Comparison of ENCODE assay signal across 8 cellular contexts in the genomic region with DNA sequence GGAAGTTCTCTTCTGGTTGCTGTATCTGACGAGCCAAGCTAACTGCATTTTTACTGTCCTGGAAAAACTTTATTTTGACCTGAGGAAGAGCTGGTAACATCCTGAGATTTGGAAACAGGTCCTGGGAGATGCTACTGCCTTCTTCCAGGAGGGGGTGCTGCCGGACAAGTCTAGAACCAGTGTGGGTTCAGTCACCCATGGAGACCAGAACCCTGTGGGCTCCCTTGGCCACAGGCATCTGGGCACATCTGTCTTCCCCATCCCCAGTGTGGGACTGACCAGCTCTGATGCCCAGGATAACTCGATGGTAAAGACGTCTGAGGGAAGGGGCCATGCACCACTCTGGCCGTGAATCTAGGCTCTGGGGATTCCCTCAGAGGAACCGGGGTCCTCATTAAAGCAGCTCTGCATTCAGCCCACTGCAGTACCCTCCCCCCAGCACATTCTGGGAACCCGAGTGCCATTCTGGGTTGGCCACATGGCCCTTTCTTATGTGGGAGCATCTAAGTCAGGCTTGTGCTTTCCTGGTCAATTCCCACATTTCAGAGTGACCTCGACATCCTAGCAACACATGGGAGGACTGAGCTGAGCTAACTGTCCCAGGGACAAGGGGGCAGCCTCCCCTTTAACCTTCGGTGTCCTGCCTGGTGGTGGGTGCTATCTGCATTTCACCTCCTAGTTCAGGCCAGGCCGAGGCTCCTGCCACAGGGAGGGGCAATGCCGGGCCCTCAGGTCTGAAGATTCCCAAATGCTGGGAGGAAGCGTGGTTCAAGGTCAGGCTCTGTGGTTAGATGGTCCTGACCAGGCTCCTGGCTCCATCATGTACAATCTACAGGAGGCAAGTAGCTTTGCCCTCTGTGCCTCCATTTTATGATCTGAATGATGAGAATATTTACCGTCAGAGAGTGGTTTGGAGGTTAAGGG. TPM values are rescaled to one million over a fixed set of nuclear protein-coding genes. Genes with fewer than 3 reads are reported as not detected.
DNase-seq lines count a peak whose midpoint lies in the region; ATAC-seq, FAIRE-seq and TF ChIP-seq lines count a peak whose summit lies in the region.

No MANE protein-coding gene starts in this region.

- 43% methylated on average over 12 of the region's 13 CpGs for WGBS in K562 (ENCODE audit: insufficient coverage, low coverage, missing lambda C conversion rate)
- WGBS in hepatocyte (ENCODE audit: low lambda C conversion rate, missing lambda C conversion rate), result 73% methylated on average over 13 of the region's 13 CpGs
- WGBS in sigmoid colon, 2 donors, result 28 to 54% methylated on average over 13 of the region's 13 CpGs

- TF ChIP-seq POLR2A in K562 (conservative IDR thresholded peaks at IDR 0.05) (no peak), sigmoid colon (IDR thresholded peaks at IDR 0.05) (no peak)

- H3K27me3 Mint-ChIP-seq in Caco-2 (ENCODE audit: insufficient read depth, unreplicated experiment), result no peaks in the 10 kb centered on the region
- H3K27me3 Mint-ChIP-seq in HFFc6 (ENCODE audit: insufficient read depth), result peaks cover 5% of the 10 kb centered on the region; the same call in 1 of the 2 replicates

- no peaks in the 10 kb centered on the region for H3K79me2 ChIP-seq in K562 (ENCODE audit: control insufficient read depth, insufficient read depth, low read length)
- H3K79me2 ChIP-seq in hepatocyte, result no peaks in the 10 kb centered on the region

- ATAC-seq in K562 (peak; percentile 82), GM21526 (IDR thresholded peaks at IDR 0.05; ENCODE audit: low FRiP score, unreplicated experiment) (no peak), HG03521 (IDR thresholded peaks at IDR 0.05; ENCODE audit: unreplicated experiment) (no peak)

- H3K9me3 ChIP-seq in Caco-2, result no peaks in the 10 kb centered on the region
- no peaks in the 10 kb centered on the region for H3K9me3 ChIP-seq in K562 (replicated peaks; ENCODE audit: control insufficient read depth, insufficient read depth, low read depth, low read length)
- H3K9me3 ChIP-seq in hepatocyte (ENCODE audit: low read depth), result no peaks in the 10 kb centered on the region
- no peaks in the 10 kb centered on the region for H3K9me3 ChIP-seq in sigmoid colon

- H3K9ac ChIP-seq in K562 (ENCODE audit: insufficient read depth in 1 of 2, low read depth in 2 of 2, low read length in 2 of 2), result no peak overlapping the region

- H3K36me3 Mint-ChIP-seq in Caco-2 (ENCODE audit: insufficient read depth, unreplicated experiment) (no peaks in the 10 kb centered on the region), HFFc6 (ENCODE audit: low read depth) (no peaks in the 10 kb centered on the region)

- H3K9me2 ChIP-seq in hepatocyte (replicated peaks; ENCODE audit: insufficient read depth), result no peaks in the 10 kb centered on the region

- TF ChIP-seq RAD21 in K562 (CRISPR knock-in tag; conservative IDR thresholded peaks at IDR 0.05 in 1 of 2, IDR thresholded peaks at IDR 0.05 in 1 of 2), result peak; percentile 87 to 90

- H3K4me3 Mint-ChIP-seq in Caco-2 (ENCODE audit: unreplicated experiment) (no peak overlapping the region), HFFc6 (no peak overlapping the region)

- POLR2A ChIA-PET in Caco-2 (lab: Charles Lee), result interaction anchor here (0.9 kb wide), 1 partner anchor 46 kb away, joined by 3 read pairs; a partner anchor contains a TSS
- POLR2A ChIA-PET in K562 (lab: Yijun Ruan, JAX), result interaction anchor here (0.5 to 1.4 kb wide), 9 partner anchors 10 to 693 kb away, joined by 3 to 4 read pairs (median 3); no protein-coding TSS in a partner anchor

- H2AFZ ChIP-seq in K562 (ENCODE audit: low read depth, low read length) (no peak overlapping the region), hepatocyte (no peak overlapping the region)

- H3K4me3 ChIP-seq in Caco-2 (ENCODE audit: low read depth, low read length), result no peak overlapping the region
- no peak overlapping the region for H3K4me3 ChIP-seq in K562
- H3K4me3 ChIP-seq in hepatocyte, result no peak overlapping the region
- H3K4me3 ChIP-seq in sigmoid colon, result no peak overlapping the region

- BruUV-seq in Caco-2 (replicated peaks; lab: Mats Ljungman, UMichigan), result no TSS peak
- BruUV-seq in K562 (replicated peaks; lab: Mats Ljungman, UMichigan), result no TSS peak

- H3K4me2 ChIP-seq in K562 (ENCODE audit: insufficient read depth, low read length), result no peak overlapping the region
- no peak overlapping the region for H3K4me2 ChIP-seq in hepatocyte

- H3K27ac Mint-ChIP-seq in Caco-2 (ENCODE audit: unreplicated experiment) (no peak overlapping the region), HFFc6 (no peak overlapping the region)

- CTCF ChIA-PET in Caco-2 (lab: Charles Lee) (interaction anchor here (0.6 to 2.0 kb wide), 19 partner anchors 13 to 368 kb away, joined by 3 to 18 read pairs (median 5); a partner anchor contains a TSS), K562 (lab: Yijun Ruan, JAX; ENCODE audit: low intra/inter-chr PET ratio) (interaction anchor here (0.6 to 2.2 kb wide), 9 partner anchors 144 to 1195 kb away, joined by 3 to 31 read pairs (median 4); no protein-coding TSS in a partner anchor)

- H3K4me1 ChIP-seq in Caco-2, result peaks cover 8% of the 10 kb centered on the region
- peaks cover 0 to 10% of the 10 kb centered on the region in 2 experiments; a peak in 3 of 5 replicates for H3K4me1 ChIP-seq in K562 (replicated peaks in 1 of 2; ENCODE audit: control insufficient read depth in 2 of 2, insufficient read depth in 2 of 2, low read length in 2 of 2)
- peaks cover 7% of the 10 kb centered on the region for H3K4me1 ChIP-seq in hepatocyte (ENCODE audit: insufficient read depth)
- H3K4me1 ChIP-seq in sigmoid colon, result peaks cover 0 to 27% (median 24%) of the 10 kb centered on the region in 4 donors

- H3K27me3 ChIP-seq in Caco-2 (replicated peaks; ENCODE audit: control insufficient read depth, insufficient read depth, low read length), result no peaks in the 10 kb centered on the region
- H3K27me3 ChIP-seq in K562 (ENCODE audit: control insufficient read depth in 2 of 2, insufficient read depth in 2 of 2, low read length in 2 of 2), result no peaks in the 10 kb centered on the region
- H3K27me3 ChIP-seq in hepatocyte, result no peaks in the 10 kb centered on the region
- no peaks in the 10 kb centered on the region for H3K27me3 ChIP-seq in sigmoid colon

- no peaks in the 10 kb centered on the region for H3K9me1 ChIP-seq in K562 (ENCODE audit: control insufficient read depth, insufficient read depth, low read length)

- in situ Hi-C loops in K562 (cut with MboI), result loop anchor here (10.0 kb wide), 1 partner anchor 372 kb away; no protein-coding TSS in a partner anchor

- intact Hi-C loops in Caco-2 (cut with micrococcal nuclease; ENCODE audit: unreplicated experiment) (loop anchor here (1.0 to 2.0 kb wide), 4 partner anchors 46 to 255 kb away; a partner anchor contains a TSS), K562 (cut with micrococcal nuclease) (loop anchor here (2.0 to 5.0 kb wide), 3 partner anchors 134 to 369 kb away; a partner anchor contains a TSS), sigmoid colon (cut with DNase I) (loop anchor here (2.0 to 5.0 kb wide), 2 partner anchors 46 to 144 kb away; a partner anchor contains a TSS)

- H4K20me1 ChIP-seq in K562 (replicated peaks; ENCODE audit: control insufficient read depth, insufficient read depth, low read length) (no peaks in the 10 kb centered on the region), hepatocyte (ENCODE audit: insufficient read depth, poor library complexity, severe bottlenecking) (no peaks in the 10 kb centered on the region)

- H3K9me3 Mint-ChIP-seq in Caco-2 (ENCODE audit: unreplicated experiment) (no peaks in the 10 kb centered on the region), HFFc6 (no peaks in the 10 kb centered on the region)

- TF ChIP-seq EP300 in K562 (IDR thresholded peaks at IDR 0.05; ENCODE audit: low read length) (no peak), sigmoid colon (IDR thresholded peaks at IDR 0.05) (no peak)

- H3K4me1 Mint-ChIP-seq in Caco-2 (ENCODE audit: low read depth, unreplicated experiment) (peaks cover 4% of the 10 kb centered on the region), HFFc6 (ENCODE audit: low read depth) (peaks cover 8% of the 10 kb centered on the region)

- H3K36me3 ChIP-seq in Caco-2 (ENCODE audit: control insufficient read depth, insufficient read depth, low read length) (no peaks in the 10 kb centered on the region), K562 (ENCODE audit: control insufficient read depth, insufficient read depth, low read length) (no peaks in the 10 kb centered on the region), hepatocyte (replicated peaks; ENCODE audit: insufficient read depth, low read depth) (no peaks in the 10 kb centered on the region), sigmoid colon (no peaks in the 10 kb centered on the region)

- H3K27ac ChIP-seq in K562 (ENCODE audit: extremely low read depth, low read depth, low read length) (no peak overlapping the region), hepatocyte (peak overlapping the region; percentile 16), sigmoid colon (peak overlapping the region; percentile 58 to 72 (median 70))

- DNase-seq in Caco-2, result peak; percentile 80 to 87
- DNase-seq in HFFc6, result peak; percentile 52
- DNase-seq in SK-N-DZ (ENCODE audit: low spot score), result peak; percentile 41
- peak; percentile 77 to 83 (median 80) for DNase-seq in K562 (ENCODE audit: extremely low read depth in 1 of 4, low spot score in 3 of 4)
- peak; percentile 77 for DNase-seq in hepatocyte (ENCODE audit: low spot score)
- DNase-seq in sigmoid colon, result peak; percentile 83

- FAIRE-seq in K562 (lab: Jason Lieb, UNC), result peak; percentile 97

- peak; percentile 91 to 94 for TF ChIP-seq CTCF in Caco-2 (IDR thresholded peaks at IDR 0.05; ENCODE audit: insufficient read depth in 1 of 2, low read depth in 1 of 2, low read length in 1 of 2, severe bottlenecking in 1 of 2, unreplicated experiment in 1 of 2)
- TF ChIP-seq CTCF in HFFc6 (IDR thresholded peaks at IDR 0.05), result peak; percentile 84
- peak; percentile 83 to 94 (median 93) for TF ChIP-seq CTCF in K562 (IDR thresholded peaks at IDR 0.05 in 2 of 3, conservative IDR thresholded peaks at IDR 0.05 in 1 of 3; ENCODE audit: insufficient read depth in 2 of 3, low read depth in 1 of 3, low read length in 3 of 3)
- TF ChIP-seq CTCF in hepatocyte (IDR thresholded peaks at IDR 0.05; ENCODE audit: poor library complexity), result peak; percentile 64
- TF ChIP-seq CTCF in sigmoid colon (IDR thresholded peaks at IDR 0.05), result peak in 3 of 4 experiments; percentile 57 to 74 (median 66)

RNA-seq across cellular contexts. Expression of a gene that starts 6.4 kb away (rescaled TPM):
- total RNA-seq in Caco-2 (2022) (0.34 and 0.53 TPM in 2 replicates), K562 (2014; rRNA removed) (0.94 and 1.2 TPM in 2 replicates), K562 (2014; rRNA removed; fragmentation: Illumina TruSeq; extraction: Trizol) (not detected in 2 replicates), K562 (2015; rRNA removed; fragmentation: Illumina TruSeq; extraction: Trizol) (0.22 and 0.34 TPM in 2 replicates), K562 (2021) (0.33 and 2.2 TPM in 2 replicates), hepatocyte (1.7 and 2.3 TPM in 2 replicates), sigmoid colon (10 to 100 TPM in 3 of 4 donors, 1 to 10 TPM in 1; 8.6 to 26.1 (median 21.9) TPM)
- total RNA-seq in HFFc6 (2021; fragmentation: NEBNext Ultra II Directional; extraction: Animal tissue kit (Norgen Biotek cat#: 25700)), result 1 to 10 TPM; 1.0 to 1.9 (median 1.6) TPM
- 5.7 and 5.9 TPM in 2 replicates for polyA plus RNA-seq in SK-N-DZ (2014; cell fraction: cytosol; rRNA removed)
- polyA plus RNA-seq in SK-N-DZ (2014; cell fraction: nucleus; rRNA removed), result 17.9 and 19.9 TPM in 2 replicates
- total RNA-seq in K562 (2011; cell fraction: chromatin; rRNA removed; ENCODE audit: low replicate concordance), result 0.25 and 0.76 TPM in 2 replicates
- 0.79 and 1.0 TPM in 2 replicates for total RNA-seq in K562 (2011; cell fraction: nucleolus; rRNA removed)
- total RNA-seq in K562 (2011; cell fraction: nucleoplasm; rRNA removed), result 0.29 and 1.3 TPM in 2 replicates
- polyA plus RNA-seq in K562 (2011; rRNA removed) (0.15 and 0.37 TPM in 2 replicates), K562 (2014; fragmentation: Illumina TruSeq; extraction: Trizol) (0.13 and 0.26 TPM in 2 replicates), K562 (2014; fragmentation: Nextera tagmentation; extraction: Ambion mirVana) (not detected), K562 (2014; rRNA removed) (0.74 and 0.76 TPM in 2 replicates), hepatocyte (3.4 and 4.1 TPM in 2 replicates), sigmoid colon (1 to 10 TPM in 2 of 3 donors, under 1 TPM in 1; 0.46 to 5.0 (median 1.8) TPM)
- 0.43 and 0.48 TPM in 2 replicates for polyA plus RNA-seq in K562 (2011; cell fraction: cytosol; rRNA removed)
- 1.4 and 2.2 TPM in 2 replicates for polyA plus RNA-seq in K562 (2011; cell fraction: nucleus; rRNA removed)
- 0.56 and 1.4 TPM in 2 replicates for polyA plus RNA-seq in K562 (2012)
- polyA minus RNA-seq in K562 (2011; rRNA and poly(A)+ RNA removed), result not detected in 2 replicates
- not detected in 2 replicates for polyA minus RNA-seq in K562 (2011; cell fraction: cytosol; rRNA and poly(A)+ RNA removed)
- polyA minus RNA-seq in K562 (2011; cell fraction: nucleus; rRNA and poly(A)+ RNA removed), result 0.54 and 0.56 TPM in 2 replicates

RNA-seq across cellular contexts. Expression of a gene that starts 6.5 kb away (rescaled TPM):
- 7.3 and 8.9 TPM in 2 replicates for total RNA-seq in Caco-2 (2022)
- 10 to 100 TPM in 1 of 6 experiments, 1 to 10 TPM in 5; 7.4 to 10.8 (median 8.9) TPM for total RNA-seq in HFFc6 (2021; fragmentation: NEBNext Ultra II Directional; extraction: Animal tissue kit (Norgen Biotek cat#: 25700))
- polyA plus RNA-seq in SK-N-DZ (2014; cell fraction: cytosol; rRNA removed), result 29.0 and 31.4 TPM in 2 replicates
- 51.5 and 82.6 TPM in 2 replicates for polyA plus RNA-seq in SK-N-DZ (2014; cell fraction: nucleus; rRNA removed)
- total RNA-seq in K562 (2011; cell fraction: chromatin; rRNA removed; ENCODE audit: low replicate concordance), result 9.2 and 22.5 TPM in 2 replicates
- 20.0 and 29.5 TPM in 2 replicates for total RNA-seq in K562 (2011; cell fraction: nucleolus; rRNA removed)
- total RNA-seq in K562 (2011; cell fraction: nucleoplasm; rRNA removed), result 11.5 and 14.6 TPM in 2 replicates
- 26.4 and 26.9 TPM in 2 replicates for total RNA-seq in K562 (2014; rRNA removed)
- 5.2 and 6.9 TPM in 2 replicates for total RNA-seq in K562 (2014; rRNA removed; fragmentation: Illumina TruSeq; extraction: Trizol)
- total RNA-seq in K562 (2015; rRNA removed; fragmentation: Illumina TruSeq; extraction: Trizol), result 10.0 and 10.4 TPM in 2 replicates
- total RNA-seq in K562 (2021), result 21.2 and 21.4 TPM in 2 replicates
- 8.3 and 10.0 TPM in 2 replicates for polyA plus RNA-seq in K562 (2011; rRNA removed)
- 10.7 and 27.8 TPM in 2 replicates for polyA plus RNA-seq in K562 (2011; cell fraction: cytosol; rRNA removed)
- 31.0 and 66.3 TPM in 2 replicates for polyA plus RNA-seq in K562 (2011; cell fraction: nucleus; rRNA removed)
- 15.3 and 19.8 TPM in 2 replicates for polyA plus RNA-seq in K562 (2012)
- polyA plus RNA-seq in K562 (2014; fragmentation: Illumina TruSeq; extraction: Trizol), result 4.4 and 11.6 TPM in 2 replicates
- 1 to 10 TPM; 1.1 to 1.6 TPM for polyA plus RNA-seq in K562 (2014; fragmentation: Nextera tagmentation; extraction: Ambion mirVana)
- 25.2 and 27.2 TPM in 2 replicates for polyA plus RNA-seq in K562 (2014; rRNA removed)
- polyA minus RNA-seq in K562 (2011; rRNA and poly(A)+ RNA removed), result 2.5 and 3.0 TPM in 2 replicates
- polyA minus RNA-seq in K562 (2011; cell fraction: cytosol; rRNA and poly(A)+ RNA removed), result 5.2 and 8.1 TPM in 2 replicates
- 6.9 and 8.1 TPM in 2 replicates for polyA minus RNA-seq in K562 (2011; cell fraction: nucleus; rRNA and poly(A)+ RNA removed)
- total RNA-seq in hepatocyte, result 8.3 and 10.2 TPM in 2 replicates
- 13.1 and 16.0 TPM in 2 replicates for polyA plus RNA-seq in hepatocyte
- total RNA-seq in sigmoid colon, result 10 to 100 TPM; 21.0 to 27.0 (median 23.2) TPM
- 10 to 100 TPM in 1 of 3 donors, 1 to 10 TPM in 2; 6.9 to 16.2 (median 9.0) TPM for polyA plus RNA-seq in sigmoid colon

RNA-seq across cellular contexts. Expression of a gene that starts 12.2 kb away (rescaled TPM):
- 7.1 and 8.4 TPM in 2 replicates for total RNA-seq in Caco-2 (2022)
- 1 to 10 TPM in 1 of 6 experiments, under 1 TPM in 5; 0.55 to 1.1 (median 0.86) TPM for total RNA-seq in HFFc6 (2021; fragmentation: NEBNext Ultra II Directional; extraction: Animal tissue kit (Norgen Biotek cat#: 25700))
- 14.3 and 17.2 TPM in 2 replicates for polyA plus RNA-seq in SK-N-DZ (2014; cell fraction: cytosol; rRNA removed)
- 9.7 and 9.8 TPM in 2 replicates for polyA plus RNA-seq in SK-N-DZ (2014; cell fraction: nucleus; rRNA removed)
- 0.33 and 0.72 TPM in 2 replicates for total RNA-seq in K562 (2011; cell fraction: chromatin; rRNA removed; ENCODE audit: low replicate concordance)
- total RNA-seq in K562 (2011; cell fraction: nucleolus; rRNA removed), result 0.50 and 1.1 TPM in 2 replicates
- total RNA-seq in K562 (2011; cell fraction: nucleoplasm; rRNA removed), result 0.44 and 0.46 TPM in 2 replicates
- total RNA-seq in K562 (2014; rRNA removed), result 1.00 and 1.8 TPM in 2 replicates
- 0.26 and 0.44 TPM in 2 replicates for total RNA-seq in K562 (2014; rRNA removed; fragmentation: Illumina TruSeq; extraction: Trizol)
- total RNA-seq in K562 (2015; rRNA removed; fragmentation: Illumina TruSeq; extraction: Trizol), result 0.14 and 0.68 TPM in 2 replicates
- 0.85 and 2.0 TPM in 2 replicates for total RNA-seq in K562 (2021)
- polyA plus RNA-seq in K562 (2011; rRNA removed), result 0.42 and 0.52 TPM in 2 replicates
- polyA plus RNA-seq in K562 (2011; cell fraction: cytosol; rRNA removed), result 1.4 and 3.0 TPM in 2 replicates
- polyA plus RNA-seq in K562 (2011; cell fraction: nucleus; rRNA removed), result 0.72 and 1.5 TPM in 2 replicates
- 0.83 and 1.0 TPM in 2 replicates for polyA plus RNA-seq in K562 (2012)
- 0.28 and 0.75 TPM in 2 replicates for polyA plus RNA-seq in K562 (2014; fragmentation: Illumina TruSeq; extraction: Trizol)
- under 1 TPM; 0.04 to 0.13 TPM for polyA plus RNA-seq in K562 (2014; fragmentation: Nextera tagmentation; extraction: Ambion mirVana)
- polyA plus RNA-seq in K562 (2014; rRNA removed), result 0.46 and 0.81 TPM in 2 replicates
- polyA minus RNA-seq in K562 (2011; rRNA and poly(A)+ RNA removed), result not detected in 2 replicates
- polyA minus RNA-seq in K562 (2011; cell fraction: cytosol; rRNA and poly(A)+ RNA removed), result not detected in 2 replicates
- 0.27 and 1.00 TPM in 2 replicates for polyA minus RNA-seq in K562 (2011; cell fraction: nucleus; rRNA and poly(A)+ RNA removed)
- 1.1 and 1.4 TPM in 2 replicates for total RNA-seq in hepatocyte
- polyA plus RNA-seq in hepatocyte, result 1.8 and 3.0 TPM in 2 replicates
- 10 to 100 TPM; 12.8 to 16.6 (median 14.0) TPM for total RNA-seq in sigmoid colon
- polyA plus RNA-seq in sigmoid colon, result 1 to 10 TPM; 4.2 to 8.3 (median 4.4) TPM

RNA-seq across cellular contexts. Expression of a gene that starts 12.9 kb away (rescaled TPM):
- total RNA-seq in Caco-2 (2022) (38.6 and 46.1 TPM in 2 replicates), K562 (2014; rRNA removed) (34.9 and 46.5 TPM in 2 replicates), K562 (2014; rRNA removed; fragmentation: Illumina TruSeq; extraction: Trizol) (6.1 and 9.0 TPM in 2 replicates), K562 (2015; rRNA removed; fragmentation: Illumina TruSeq; extraction: Trizol) (18.5 and 19.7 TPM in 2 replicates), K562 (2021) (44.9 and 47.4 TPM in 2 replicates), hepatocyte (17.1 and 18.5 TPM in 2 replicates), sigmoid colon (10 to 100 TPM; 13.9 to 20.6 (median 18.7) TPM)
- 10 to 100 TPM; 18.0 to 25.8 (median 23.9) TPM for total RNA-seq in HFFc6 (2021; fragmentation: NEBNext Ultra II Directional; extraction: Animal tissue kit (Norgen Biotek cat#: 25700))
- 78.8 and 84.8 TPM in 2 replicates for polyA plus RNA-seq in SK-N-DZ (2014; cell fraction: cytosol; rRNA removed)
- 168 and 203 TPM in 2 replicates for polyA plus RNA-seq in SK-N-DZ (2014; cell fraction: nucleus; rRNA removed)
- 27.7 and 92.8 TPM in 2 replicates for total RNA-seq in K562 (2011; cell fraction: chromatin; rRNA removed; ENCODE audit: low replicate concordance)
- 78.5 and 91.1 TPM in 2 replicates for total RNA-seq in K562 (2011; cell fraction: nucleolus; rRNA removed)
- total RNA-seq in K562 (2011; cell fraction: nucleoplasm; rRNA removed), result 47.1 and 51.1 TPM in 2 replicates
- polyA plus RNA-seq in K562 (2011; rRNA removed) (19.2 and 33.4 TPM in 2 replicates), K562 (2014; fragmentation: Illumina TruSeq; extraction: Trizol) (25.8 and 34.6 TPM in 2 replicates), K562 (2014; fragmentation: Nextera tagmentation; extraction: Ambion mirVana) (1 to 10 TPM; 4.2 to 4.5 TPM), K562 (2014; rRNA removed) (36.5 and 40.0 TPM in 2 replicates), hepatocyte (26.3 and 28.5 TPM in 2 replicates), sigmoid colon (10 to 100 TPM in 1 of 3 donors, 1 to 10 TPM in 2; 7.4 to 19.3 (median 9.6) TPM)
- 30.9 and 49.1 TPM in 2 replicates for polyA plus RNA-seq in K562 (2011; cell fraction: cytosol; rRNA removed)
- 129 and 135 TPM in 2 replicates for polyA plus RNA-seq in K562 (2011; cell fraction: nucleus; rRNA removed)
- polyA plus RNA-seq in K562 (2012), result 39.1 and 47.2 TPM in 2 replicates
- polyA minus RNA-seq in K562 (2011; rRNA and poly(A)+ RNA removed), result 7.4 and 10.3 TPM in 2 replicates
- 21.4 and 34.7 TPM in 2 replicates for polyA minus RNA-seq in K562 (2011; cell fraction: cytosol; rRNA and poly(A)+ RNA removed)
- 34.5 and 45.7 TPM in 2 replicates for polyA minus RNA-seq in K562 (2011; cell fraction: nucleus; rRNA and poly(A)+ RNA removed)

RNA-seq across cellular contexts. Expression of a gene that starts 28.1 kb away (rescaled TPM):
- 27.3 and 36.3 TPM in 2 replicates for total RNA-seq in Caco-2 (2022)
- 1 to 10 TPM; 1.6 to 2.7 (median 1.8) TPM for total RNA-seq in HFFc6 (2021; fragmentation: NEBNext Ultra II Directional; extraction: Animal tissue kit (Norgen Biotek cat#: 25700))
- 12.3 and 14.3 TPM in 2 replicates for polyA plus RNA-seq in SK-N-DZ (2014; cell fraction: cytosol; rRNA removed)
- polyA plus RNA-seq in SK-N-DZ (2014; cell fraction: nucleus; rRNA removed), result 43.4 and 52.2 TPM in 2 replicates
- total RNA-seq in K562 (2011; cell fraction: chromatin; rRNA removed; ENCODE audit: low replicate concordance), result 5.5 and 22.6 TPM in 2 replicates
- 12.2 and 15.7 TPM in 2 replicates for total RNA-seq in K562 (2011; cell fraction: nucleolus; rRNA removed)
- total RNA-seq in K562 (2011; cell fraction: nucleoplasm; rRNA removed), result 5.3 and 7.8 TPM in 2 replicates
- total RNA-seq in K562 (2014; rRNA removed), result 0.20 and 1.0 TPM in 2 replicates
- 0.19 TPM in 1 of 2 replicates, not detected in the other for total RNA-seq in K562 (2014; rRNA removed; fragmentation: Illumina TruSeq; extraction: Trizol)
- 0.38 and 0.43 TPM in 2 replicates for total RNA-seq in K562 (2015; rRNA removed; fragmentation: Illumina TruSeq; extraction: Trizol)
- total RNA-seq in K562 (2021), result 2.1 and 2.9 TPM in 2 replicates
- 0.79 and 0.99 TPM in 2 replicates for polyA plus RNA-seq in K562 (2011; rRNA removed)
- polyA plus RNA-seq in K562 (2011; cell fraction: cytosol; rRNA removed), result 0.56 and 1.4 TPM in 2 replicates
- 6.4 and 17.4 TPM in 2 replicates for polyA plus RNA-seq in K562 (2011; cell fraction: nucleus; rRNA removed)
- 0.91 and 4.2 TPM in 2 replicates for polyA plus RNA-seq in K562 (2012)
- 0.39 and 0.57 TPM in 2 replicates for polyA plus RNA-seq in K562 (2014; fragmentation: Illumina TruSeq; extraction: Trizol)
- not detected for polyA plus RNA-seq in K562 (2014; fragmentation: Nextera tagmentation; extraction: Ambion mirVana)
- 0.95 and 1.0 TPM in 2 replicates for polyA plus RNA-seq in K562 (2014; rRNA removed)
- 0.60 and 1.3 TPM in 2 replicates for polyA minus RNA-seq in K562 (2011; rRNA and poly(A)+ RNA removed)
- 1.4 and 2.6 TPM in 2 replicates for polyA minus RNA-seq in K562 (2011; cell fraction: cytosol; rRNA and poly(A)+ RNA removed)
- 1.8 and 5.1 TPM in 2 replicates for polyA minus RNA-seq in K562 (2011; cell fraction: nucleus; rRNA and poly(A)+ RNA removed)
- total RNA-seq in hepatocyte, result 0.52 and 1.7 TPM in 2 replicates
- polyA plus RNA-seq in hepatocyte, result 2.6 and 2.9 TPM in 2 replicates
- 1 to 10 TPM in 1 of 4 donors, under 1 TPM in 3; 0.36 to 1.5 (median 0.75) TPM for total RNA-seq in sigmoid colon
- polyA plus RNA-seq in sigmoid colon, result 10 to 100 TPM in 1 of 3 donors, under 1 TPM in 1, not detected in 1; 0.23 to 20.7 TPM
